In the genomic region with DNA sequence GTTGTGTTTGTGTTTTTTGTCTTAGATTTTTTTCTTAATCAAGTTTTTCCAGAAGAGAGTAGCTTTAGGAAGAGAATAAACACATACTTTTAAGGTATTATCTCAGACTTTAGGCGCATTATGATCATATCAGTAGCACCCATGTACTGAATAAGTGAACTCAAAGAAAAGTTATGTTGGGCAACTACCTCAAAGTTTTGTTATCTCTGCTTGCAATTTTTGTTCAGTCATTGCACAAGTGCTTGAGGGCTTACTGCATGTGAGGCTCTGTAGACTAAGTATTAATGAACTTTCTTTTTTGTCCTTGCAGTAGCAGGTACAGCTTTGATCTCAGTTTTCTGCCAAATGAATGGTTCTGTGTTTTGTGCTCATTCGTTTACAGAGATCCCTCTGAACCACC, we compare ENCODE assay signal across 1 cellular context.
A peak's percentile ranks its signal among the peaks of the same experiment; 100 is the strongest.
TF ChIP-seq lines count a peak whose summit lies in the region.

No MANE protein-coding gene starts in this region.

TF ChIP-seq in K562, 482 proteins besides CTCF, POLR2A, EP300 and RAD21 (continued from another document):
- TF ChIP-seq ZBTB43 (CRISPR knock-in tag; IDR thresholded peaks at IDR 0.05) (no peak), CXXC5 (CRISPR knock-in tag; IDR thresholded peaks at IDR 0.05) (no peak), SMAD1 (IDR thresholded peaks at IDR 0.05; ENCODE audit: low read depth, low read length, partially characterized antibody) (no peak), GATAD2A (IDR thresholded peaks at IDR 0.05) (no peak), STAT5B (CRISPR knock-in tag; IDR thresholded peaks at IDR 0.05) (no peak), HEY1 (CRISPR knock-in tag; IDR thresholded peaks at IDR 0.05; ENCODE audit: borderline replicate concordance) (0 out of 2 replicates have a peak, but pooled peaks have one; percentile 21), MAFF (IDR thresholded peaks at IDR 0.05; ENCODE audit: low read length) (peak; percentile 11; the same call in 1 of the 2 replicates), RBFOX2 (IDR thresholded peaks at IDR 0.05; ENCODE audit: low read depth, low read length) (no peak), ZNF134 (CRISPR knock-in tag; conservative IDR thresholded peaks at IDR 0.05) (no peak), PHF21A (IDR thresholded peaks at IDR 0.05; ENCODE audit: borderline replicate concordance, low read depth) (no peak), CHAMP1 (IDR thresholded peaks at IDR 0.05) (no peak), L3MBTL2 (IDR thresholded peaks at IDR 0.05) (no peak), TFAM (CRISPR knock-in tag; conservative IDR thresholded peaks at IDR 0.05) (no peak), CBFA2T3 (IDR thresholded peaks at IDR 0.05) (peak; percentile 17; the same call in 1 of the 2 replicates), SMARCE1 (IDR thresholded peaks at IDR 0.05) (peak; percentile 59; the same call in 1 of the 2 replicates)
- TF ChIP-seq, protein P1, sequence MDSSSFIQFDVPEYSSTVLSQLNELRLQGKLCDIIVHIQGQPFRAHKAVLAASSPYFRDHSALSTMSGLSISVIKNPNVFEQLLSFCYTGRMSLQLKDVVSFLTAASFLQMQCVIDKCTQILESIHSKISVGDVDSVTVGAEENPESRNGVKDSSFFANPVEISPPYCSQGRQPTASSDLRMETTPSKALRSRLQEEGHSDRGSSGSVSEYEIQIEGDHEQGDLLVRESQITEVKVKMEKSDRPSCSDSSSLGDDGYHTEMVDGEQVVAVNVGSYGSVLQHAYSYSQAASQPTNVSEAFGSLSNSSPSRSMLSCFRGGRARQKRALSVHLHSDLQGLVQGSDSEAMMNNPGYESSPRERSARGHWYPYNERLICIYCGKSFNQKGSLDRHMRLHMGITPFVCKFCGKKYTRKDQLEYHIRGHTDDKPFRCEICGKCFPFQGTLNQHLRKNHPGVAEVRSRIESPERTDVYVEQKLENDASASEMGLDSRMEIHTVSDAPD (CRISPR knock-in tag; IDR thresholded peaks at IDR 0.05): no peak
- TF ChIP-seq, protein P2, sequence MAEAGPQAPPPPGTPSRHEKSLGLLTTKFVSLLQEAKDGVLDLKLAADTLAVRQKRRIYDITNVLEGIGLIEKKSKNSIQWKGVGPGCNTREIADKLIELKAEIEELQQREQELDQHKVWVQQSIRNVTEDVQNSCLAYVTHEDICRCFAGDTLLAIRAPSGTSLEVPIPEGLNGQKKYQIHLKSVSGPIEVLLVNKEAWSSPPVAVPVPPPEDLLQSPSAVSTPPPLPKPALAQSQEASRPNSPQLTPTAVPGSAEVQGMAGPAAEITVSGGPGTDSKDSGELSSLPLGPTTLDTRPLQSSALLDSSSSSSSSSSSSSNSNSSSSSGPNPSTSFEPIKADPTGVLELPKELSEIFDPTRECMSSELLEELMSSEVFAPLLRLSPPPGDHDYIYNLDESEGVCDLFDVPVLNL (CRISPR knock-in tag; IDR thresholded peaks at IDR 0.05; ENCODE audit: low read depth): no peak
TF ChIP-seq in K562: peak in this region for 16.
